ENCODE assay signal across 8 cellular contexts in the genomic region with DNA sequence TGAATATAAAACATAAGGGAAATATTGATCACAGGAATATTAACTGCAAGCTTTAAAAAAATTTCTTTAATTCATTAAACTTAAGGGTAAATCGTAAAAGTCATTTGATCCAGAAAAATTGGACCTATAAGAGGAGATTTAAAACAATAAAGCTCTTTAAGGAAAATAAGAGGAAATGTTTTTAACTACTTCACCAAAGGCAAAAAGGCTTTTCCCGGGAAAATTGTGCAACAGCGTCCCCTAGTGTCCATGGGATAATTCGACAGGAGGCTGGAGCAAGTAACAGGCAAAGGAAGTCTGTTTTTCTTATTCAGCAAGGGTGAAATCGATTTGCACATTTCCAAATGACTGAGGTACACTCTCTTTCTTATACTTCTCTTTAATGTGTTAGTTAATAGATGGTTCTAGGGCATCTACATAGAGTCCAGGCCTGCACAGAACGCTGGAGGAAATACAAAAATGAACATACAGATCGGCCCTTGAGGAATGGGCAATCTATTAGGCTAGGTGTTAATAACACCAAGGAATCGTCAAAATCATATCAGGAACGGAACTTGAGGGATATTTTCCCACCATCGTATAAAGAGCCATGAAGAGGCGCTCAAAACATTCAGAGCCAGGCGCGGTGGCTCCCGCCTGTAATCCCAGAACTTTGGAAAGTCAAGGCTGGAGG.
A peak's percentile ranks its signal among the peaks of the same experiment; 100 is the strongest.
DNase-seq lines count a peak whose midpoint lies in the region; ATAC-seq and TF ChIP-seq lines count a peak whose summit lies in the region.

No MANE protein-coding gene starts in this region.

- H3K27me3 Mint-ChIP-seq in activated naive CD4-positive, alpha-beta T cell treated with anti-CD3 and anti-CD28 coated beads for 36 hours (ENCODE audit: low read depth) = peaks cover 4% of the 10 kb centered on the region
- H3K27me3 Mint-ChIP-seq in activated naive CD8-positive, alpha-beta T cell treated with anti-CD3 and anti-CD28 coated beads for 36 hours = peaks cover 9% of the 10 kb centered on the region

- peak; percentile 61 for DNase-seq in activated naive CD4-positive, alpha-beta T cell treated with anti-CD3 and anti-CD28 coated beads for 36 hours
- DNase-seq in activated naive CD4-positive, alpha-beta T cell treated with Interleukin-2 at 50 U/mL for 16 hours = no peak
- DNase-seq in NB4 (ENCODE audit: low read depth) (peak; percentile 75), iPS DF 19.7 (ENCODE audit: low read depth, low spot score) (peak; percentile 15), superior temporal gyrus (ENCODE audit: extremely low spot score) (peak; percentile 89), germinal center (ENCODE audit: low spot score) (no peak)
- DNase-seq in activated naive CD8-positive, alpha-beta T cell treated with anti-CD3 and anti-CD28 coated beads for 36 hours = peak; percentile 18

- no peak overlapping the region for H3K27ac Mint-ChIP-seq in activated naive CD4-positive, alpha-beta T cell treated with anti-CD3 and anti-CD28 coated beads for 36 hours
- no peak overlapping the region for H3K27ac Mint-ChIP-seq in activated naive CD8-positive, alpha-beta T cell treated with anti-CD3 and anti-CD28 coated beads for 36 hours

- H3K36me3 Mint-ChIP-seq in activated naive CD4-positive, alpha-beta T cell treated with anti-CD3 and anti-CD28 coated beads for 36 hours (ENCODE audit: low read depth) = no peaks in the 10 kb centered on the region
- no peaks in the 10 kb centered on the region for H3K36me3 Mint-ChIP-seq in activated naive CD8-positive, alpha-beta T cell treated with anti-CD3 and anti-CD28 coated beads for 36 hours

- no peak overlapping the region for H3K4me3 ChIP-seq in NB4 (ENCODE audit: low read depth, low read length)

- peak; percentile 98 for TF ChIP-seq CTCF in NB4 (IDR thresholded peaks at IDR 0.05; ENCODE audit: low read depth, low read length)

- H3K4me3 Mint-ChIP-seq in activated naive CD4-positive, alpha-beta T cell treated with anti-CD3 and anti-CD28 coated beads for 36 hours = no peak overlapping the region
- H3K4me3 Mint-ChIP-seq in activated naive CD8-positive, alpha-beta T cell treated with anti-CD3 and anti-CD28 coated beads for 36 hours = no peak overlapping the region

- CTCF ChIA-PET in activated naive CD4-positive, alpha-beta T cell treated with anti-CD3 and anti-CD28 coated beads for 36 hours (lab: Charles Lee) = interaction anchor here (0.6 to 0.8 kb wide), 2 partner anchors 46 to 94 kb away, joined by 3 read pairs; no protein-coding TSS in a partner anchor

- intact Hi-C loops in activated naive CD4-positive, alpha-beta T cell treated with anti-CD3 and anti-CD28 coated beads for 36 hours (cut with micrococcal nuclease) = loop anchor here (2.0 kb wide), 1 partner anchor 1059 kb away; no protein-coding TSS in a partner anchor

- peaks cover 2% of the 10 kb centered on the region for H3K9me3 Mint-ChIP-seq in activated naive CD4-positive, alpha-beta T cell treated with anti-CD3 and anti-CD28 coated beads for 36 hours
- H3K9me3 Mint-ChIP-seq in activated naive CD8-positive, alpha-beta T cell treated with anti-CD3 and anti-CD28 coated beads for 36 hours = no peaks in the 10 kb centered on the region

- no peaks in the 10 kb centered on the region for H3K4me1 Mint-ChIP-seq in activated naive CD4-positive, alpha-beta T cell treated with anti-CD3 and anti-CD28 coated beads for 36 hours (ENCODE audit: low read depth)
- H3K4me1 Mint-ChIP-seq in activated naive CD8-positive, alpha-beta T cell treated with anti-CD3 and anti-CD28 coated beads for 36 hours = no peaks in the 10 kb centered on the region

- no peak for TF ChIP-seq POLR2A in NB4 (IDR thresholded peaks at IDR 0.05; ENCODE audit: extremely low read depth, insufficient read length)

- ATAC-seq in HG02840 (IDR thresholded peaks at IDR 0.05; ENCODE audit: low FRiP score, unreplicated experiment) = no peak

Comparison
In these comparisons a context has a peak if more than half of its experiments do, and no peak if none do; other contexts are left out.
1. DNase-seq: peak in activated naive CD4-positive, alpha-beta T cell treated with anti-CD3 and anti-CD28 coated beads for 36 hours (single experiment), NB4 (single experiment), activated naive CD8-positive, alpha-beta T cell treated with anti-CD3 and anti-CD28 coated beads for 36 hours (single experiment), iPS DF 19.7 (single experiment) and superior temporal gyrus (single experiment); none in activated naive CD4-positive, alpha-beta T cell treated with Interleukin-2 at 50 U/mL for 16 hours (single experiment) and germinal center (single experiment).